2 cellular contexts compared by ENCODE assay signal in the genomic region with DNA sequence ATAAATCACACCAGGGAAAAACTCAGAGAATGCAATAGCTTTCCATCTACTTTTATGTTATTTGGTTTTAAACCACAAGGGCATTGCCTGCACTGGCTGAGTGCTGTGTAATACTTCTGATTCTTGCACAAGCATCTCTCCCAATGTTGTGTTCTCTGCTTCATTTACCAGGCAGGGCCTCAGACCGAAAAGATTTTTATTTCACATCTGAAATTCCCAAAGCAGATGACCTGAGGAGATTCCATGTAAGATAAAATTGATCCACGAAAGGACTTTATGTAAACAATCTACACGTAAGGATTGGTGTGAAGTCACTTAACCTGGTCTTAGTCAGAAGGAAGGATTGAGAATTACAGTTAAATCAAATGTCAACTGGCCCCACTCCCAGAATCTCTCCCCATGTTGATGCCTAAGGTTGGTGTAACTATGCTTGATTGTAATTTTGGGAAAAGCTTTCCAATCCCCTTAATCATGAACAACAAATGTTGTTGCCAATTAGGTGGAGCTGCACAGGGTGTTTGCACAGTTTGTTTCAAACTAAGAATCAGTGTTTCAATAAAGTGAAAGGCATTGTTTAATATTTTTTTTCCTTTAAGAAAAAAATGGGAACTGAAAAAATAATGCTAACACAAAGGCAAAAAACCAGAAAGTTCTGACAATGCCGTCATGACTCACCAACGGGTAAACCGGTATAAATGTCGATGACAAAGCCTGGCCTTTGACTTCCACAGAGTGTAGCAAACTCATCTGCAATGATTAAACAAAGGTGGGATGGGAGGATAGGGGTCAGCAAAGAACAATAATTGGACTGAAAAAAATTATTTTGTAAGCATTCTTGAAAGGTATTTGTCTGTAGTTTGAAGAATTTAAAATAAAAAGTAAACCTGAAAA.
TF ChIP-seq lines count a peak whose summit lies in the region.

No MANE protein-coding gene starts in this region.

TF ChIP-seq in K562, 482 proteins besides CTCF, POLR2A, EP300 and RAD21:
- TF ChIP-seq FOSL1 (tag; conservative IDR thresholded peaks at IDR 0.05): peak; percentile 52
- no peak for TF ChIP-seq TAF15 (IDR thresholded peaks at IDR 0.05; ENCODE audit: low read depth, low read length)
- TF ChIP-seq ZFP1 (CRISPR knock-in tag; IDR thresholded peaks at IDR 0.05): no peak
- TF ChIP-seq JUND (IDR thresholded peaks at IDR 0.05; ENCODE audit: borderline replicate concordance, low read depth, low read length): no peak
- 0 out of 3 replicates have a peak, but pooled peaks have one; percentile 41 for TF ChIP-seq JUND (tag; IDR thresholded peaks at IDR 0.05; ENCODE audit: borderline replicate concordance, low read depth, low read length)
- no peak for TF ChIP-seq CEBPG (CRISPR knock-in tag; IDR thresholded peaks at IDR 0.05)
- 0 out of 4 replicates have a peak, but pooled peaks of 1 of the 2 experiments have one; percentile 9 for TF ChIP-seq CEBPG (tag; conservative IDR thresholded peaks at IDR 0.05 in 1 of 2, IDR thresholded peaks at IDR 0.05 in 1 of 2)

TF ChIP-seq in GM23338, 12 proteins besides CTCF, POLR2A, EP300 and RAD21:
- TF ChIP-seq ZNF114 (CRISPR knock-in tag; IDR thresholded peaks at IDR 0.05) (no peak), ZNF331 (CRISPR knock-in tag; IDR thresholded peaks at IDR 0.05; ENCODE audit: low read depth) (no peak), EZH2phosphoT487 (IDR thresholded peaks at IDR 0.05; ENCODE audit: unreplicated experiment) (no peak), CREB1 (CRISPR knock-in tag; IDR thresholded peaks at IDR 0.05; ENCODE audit: low read depth) (no peak), EZH2 (IDR thresholded peaks at IDR 0.05; ENCODE audit: low read depth, unreplicated experiment) (no peak), NANOG (IDR thresholded peaks at IDR 0.05; ENCODE audit: borderline replicate concordance) (no peak), STAT1 (IDR thresholded peaks at IDR 0.05; ENCODE audit: unreplicated experiment) (no peak), POLR2AphosphoS5 (IDR thresholded peaks at IDR 0.05; ENCODE audit: low read depth) (no peak), JUNB (IDR thresholded peaks at IDR 0.05; ENCODE audit: unreplicated experiment) (no peak)
- TF ChIP-seq, protein P1, sequence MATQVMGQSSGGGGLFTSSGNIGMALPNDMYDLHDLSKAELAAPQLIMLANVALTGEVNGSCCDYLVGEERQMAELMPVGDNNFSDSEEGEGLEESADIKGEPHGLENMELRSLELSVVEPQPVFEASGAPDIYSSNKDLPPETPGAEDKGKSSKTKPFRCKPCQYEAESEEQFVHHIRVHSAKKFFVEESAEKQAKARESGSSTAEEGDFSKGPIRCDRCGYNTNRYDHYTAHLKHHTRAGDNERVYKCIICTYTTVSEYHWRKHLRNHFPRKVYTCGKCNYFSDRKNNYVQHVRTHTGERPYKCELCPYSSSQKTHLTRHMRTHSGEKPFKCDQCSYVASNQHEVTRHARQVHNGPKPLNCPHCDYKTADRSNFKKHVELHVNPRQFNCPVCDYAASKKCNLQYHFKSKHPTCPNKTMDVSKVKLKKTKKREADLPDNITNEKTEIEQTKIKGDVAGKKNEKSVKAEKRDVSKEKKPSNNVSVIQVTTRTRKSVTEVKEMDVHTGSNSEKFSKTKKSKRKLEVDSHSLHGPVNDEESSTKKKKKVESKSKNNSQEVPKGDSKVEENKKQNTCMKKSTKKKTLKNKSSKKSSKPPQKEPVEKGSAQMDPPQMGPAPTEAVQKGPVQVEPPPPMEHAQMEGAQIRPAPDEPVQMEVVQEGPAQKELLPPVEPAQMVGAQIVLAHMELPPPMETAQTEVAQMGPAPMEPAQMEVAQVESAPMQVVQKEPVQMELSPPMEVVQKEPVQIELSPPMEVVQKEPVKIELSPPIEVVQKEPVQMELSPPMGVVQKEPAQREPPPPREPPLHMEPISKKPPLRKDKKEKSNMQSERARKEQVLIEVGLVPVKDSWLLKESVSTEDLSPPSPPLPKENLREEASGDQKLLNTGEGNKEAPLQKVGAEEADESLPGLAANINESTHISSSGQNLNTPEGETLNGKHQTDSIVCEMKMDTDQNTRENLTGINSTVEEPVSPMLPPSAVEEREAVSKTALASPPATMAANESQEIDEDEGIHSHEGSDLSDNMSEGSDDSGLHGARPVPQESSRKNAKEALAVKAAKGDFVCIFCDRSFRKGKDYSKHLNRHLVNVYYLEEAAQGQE (IDR thresholded peaks at IDR 0.05; ENCODE audit: unreplicated experiment): no peak
- TF ChIP-seq, protein P2, sequence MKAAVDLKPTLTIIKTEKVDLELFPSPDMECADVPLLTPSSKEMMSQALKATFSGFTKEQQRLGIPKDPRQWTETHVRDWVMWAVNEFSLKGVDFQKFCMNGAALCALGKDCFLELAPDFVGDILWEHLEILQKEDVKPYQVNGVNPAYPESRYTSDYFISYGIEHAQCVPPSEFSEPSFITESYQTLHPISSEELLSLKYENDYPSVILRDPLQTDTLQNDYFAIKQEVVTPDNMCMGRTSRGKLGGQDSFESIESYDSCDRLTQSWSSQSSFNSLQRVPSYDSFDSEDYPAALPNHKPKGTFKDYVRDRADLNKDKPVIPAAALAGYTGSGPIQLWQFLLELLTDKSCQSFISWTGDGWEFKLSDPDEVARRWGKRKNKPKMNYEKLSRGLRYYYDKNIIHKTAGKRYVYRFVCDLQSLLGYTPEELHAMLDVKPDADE (IDR thresholded peaks at IDR 0.05): no peak
- TF ChIP-seq, protein P3, sequence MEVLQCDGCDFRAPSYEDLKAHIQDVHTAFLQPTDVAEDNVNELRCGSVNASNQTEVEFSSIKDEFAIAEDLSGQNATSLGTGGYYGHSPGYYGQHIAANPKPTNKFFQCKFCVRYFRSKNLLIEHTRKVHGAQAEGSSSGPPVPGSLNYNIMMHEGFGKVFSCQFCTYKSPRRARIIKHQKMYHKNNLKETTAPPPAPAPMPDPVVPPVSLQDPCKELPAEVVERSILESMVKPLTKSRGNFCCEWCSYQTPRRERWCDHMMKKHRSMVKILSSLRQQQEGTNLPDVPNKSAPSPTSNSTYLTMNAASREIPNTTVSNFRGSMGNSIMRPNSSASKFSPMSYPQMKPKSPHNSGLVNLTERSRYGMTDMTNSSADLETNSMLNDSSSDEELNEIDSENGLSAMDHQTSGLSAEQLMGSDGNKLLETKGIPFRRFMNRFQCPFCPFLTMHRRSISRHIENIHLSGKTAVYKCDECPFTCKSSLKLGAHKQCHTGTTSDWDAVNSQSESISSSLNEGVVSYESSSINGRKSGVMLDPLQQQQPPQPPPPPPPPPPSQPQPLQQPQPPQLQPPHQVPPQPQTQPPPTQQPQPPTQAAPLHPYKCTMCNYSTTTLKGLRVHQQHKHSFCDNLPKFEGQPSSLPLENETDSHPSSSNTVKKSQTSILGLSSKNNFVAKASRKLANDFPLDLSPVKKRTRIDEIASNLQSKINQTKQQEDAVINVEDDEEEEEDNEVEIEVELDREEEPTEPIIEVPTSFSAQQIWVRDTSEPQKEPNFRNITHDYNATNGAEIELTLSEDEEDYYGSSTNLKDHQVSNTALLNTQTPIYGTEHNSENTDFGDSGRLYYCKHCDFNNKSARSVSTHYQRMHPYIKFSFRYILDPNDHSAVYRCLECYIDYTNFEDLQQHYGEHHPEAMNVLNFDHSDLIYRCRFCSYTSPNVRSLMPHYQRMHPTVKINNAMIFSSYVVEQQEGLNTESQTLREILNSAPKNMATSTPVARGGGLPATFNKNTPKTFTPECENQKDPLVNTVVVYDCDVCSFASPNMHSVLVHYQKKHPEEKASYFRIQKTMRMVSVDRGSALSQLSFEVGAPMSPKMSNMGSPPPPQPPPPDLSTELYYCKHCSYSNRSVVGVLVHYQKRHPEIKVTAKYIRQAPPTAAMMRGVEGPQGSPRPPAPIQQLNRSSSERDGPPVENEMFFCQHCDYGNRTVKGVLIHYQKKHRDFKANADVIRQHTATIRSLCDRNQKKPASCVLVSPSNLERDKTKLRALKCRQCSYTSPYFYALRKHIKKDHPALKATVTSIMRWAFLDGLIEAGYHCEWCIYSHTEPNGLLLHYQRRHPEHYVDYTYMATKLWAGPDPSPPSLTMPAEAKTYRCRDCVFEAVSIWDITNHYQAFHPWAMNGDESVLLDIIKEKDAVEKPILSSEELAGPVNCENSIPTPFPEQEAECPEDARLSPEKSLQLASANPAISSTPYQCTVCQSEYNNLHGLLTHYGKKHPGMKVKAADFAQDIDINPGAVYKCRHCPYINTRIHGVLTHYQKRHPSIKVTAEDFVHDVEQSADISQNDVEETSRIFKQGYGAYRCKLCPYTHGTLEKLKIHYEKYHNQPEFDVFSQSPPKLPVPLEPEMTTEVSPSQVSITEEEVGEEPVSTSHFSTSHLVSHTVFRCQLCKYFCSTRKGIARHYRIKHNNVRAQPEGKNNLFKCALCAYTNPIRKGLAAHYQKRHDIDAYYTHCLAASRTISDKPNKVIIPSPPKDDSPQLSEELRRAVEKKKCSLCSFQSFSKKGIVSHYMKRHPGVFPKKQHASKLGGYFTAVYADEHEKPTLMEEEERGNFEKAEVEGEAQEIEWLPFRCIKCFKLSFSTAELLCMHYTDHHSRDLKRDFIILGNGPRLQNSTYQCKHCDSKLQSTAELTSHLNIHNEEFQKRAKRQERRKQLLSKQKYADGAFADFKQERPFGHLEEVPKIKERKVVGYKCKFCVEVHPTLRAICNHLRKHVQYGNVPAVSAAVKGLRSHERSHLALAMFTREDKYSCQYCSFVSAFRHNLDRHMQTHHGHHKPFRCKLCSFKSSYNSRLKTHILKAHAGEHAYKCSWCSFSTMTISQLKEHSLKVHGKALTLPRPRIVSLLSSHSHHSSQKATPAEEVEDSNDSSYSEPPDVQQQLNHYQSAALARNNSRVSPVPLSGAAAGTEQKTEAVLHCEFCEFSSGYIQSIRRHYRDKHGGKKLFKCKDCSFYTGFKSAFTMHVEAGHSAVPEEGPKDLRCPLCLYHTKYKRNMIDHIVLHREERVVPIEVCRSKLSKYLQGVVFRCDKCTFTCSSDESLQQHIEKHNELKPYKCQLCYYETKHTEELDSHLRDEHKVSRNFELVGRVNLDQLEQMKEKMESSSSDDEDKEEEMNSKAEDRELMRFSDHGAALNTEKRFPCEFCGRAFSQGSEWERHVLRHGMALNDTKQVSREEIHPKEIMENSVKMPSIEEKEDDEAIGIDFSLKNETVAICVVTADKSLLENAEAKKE (CRISPR knock-in tag; IDR thresholded peaks at IDR 0.05): no peak
TF ChIP-seq in GM23338: peak in this region for 0.
